In the genomic region with DNA sequence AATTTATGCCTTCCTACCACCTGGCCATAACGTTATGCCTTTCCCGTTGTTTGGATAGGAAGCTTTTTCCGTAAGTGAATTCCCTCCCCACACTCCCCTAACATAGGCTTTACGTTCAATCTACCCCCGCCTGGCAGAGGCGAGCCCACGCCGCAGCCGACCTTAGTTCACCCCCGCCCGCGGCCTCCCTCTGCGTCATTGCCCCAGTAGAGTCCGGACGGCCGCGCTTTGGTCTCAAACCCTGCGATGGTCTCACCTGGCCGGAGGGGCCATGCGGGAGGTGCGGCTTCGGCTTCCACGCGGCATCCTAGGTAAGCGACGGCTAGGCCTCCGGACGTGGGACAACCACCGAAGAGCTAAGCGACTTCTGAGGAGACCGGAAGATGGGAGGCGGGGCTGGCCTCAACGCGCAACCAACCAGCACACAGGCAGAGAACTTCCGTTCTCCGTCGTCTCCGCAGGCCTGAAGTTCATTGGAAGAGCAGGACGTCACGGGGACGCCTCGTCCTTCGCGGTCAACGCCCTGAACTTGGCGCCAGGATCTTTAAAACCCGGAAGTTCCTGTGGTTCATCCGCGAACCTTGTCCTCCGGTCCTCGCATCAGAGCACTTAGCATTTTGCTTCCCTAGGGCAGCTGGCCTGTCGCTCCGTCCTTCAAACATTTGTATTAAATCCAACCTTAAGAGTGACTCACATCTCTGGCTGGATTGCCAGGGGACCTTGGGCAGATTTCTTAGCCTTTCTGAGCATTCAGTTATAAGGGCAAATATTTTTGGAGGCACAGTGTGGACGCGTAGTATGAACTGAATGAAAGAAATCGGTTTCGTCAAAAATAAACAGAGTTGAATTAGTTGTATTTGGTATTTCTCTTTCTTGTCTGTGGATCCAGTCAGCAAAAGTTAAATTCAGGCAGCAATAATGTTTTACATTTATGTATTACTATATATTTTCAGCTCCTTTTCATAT, we compare ENCODE assay signal across 1 cellular context.
TF ChIP-seq lines count a peak whose summit lies in the region.

Gene CHCHD2 (minus strand): TSS at position 369 of the 966 bp plus-strand sequence. CDS start 63 bp downstream, at position 306.

TF ChIP-seq in HepG2, 621 proteins besides CTCF, POLR2A, EP300 and RAD21 (continued from another document and continues in another):
- TF ChIP-seq, protein P1, sequence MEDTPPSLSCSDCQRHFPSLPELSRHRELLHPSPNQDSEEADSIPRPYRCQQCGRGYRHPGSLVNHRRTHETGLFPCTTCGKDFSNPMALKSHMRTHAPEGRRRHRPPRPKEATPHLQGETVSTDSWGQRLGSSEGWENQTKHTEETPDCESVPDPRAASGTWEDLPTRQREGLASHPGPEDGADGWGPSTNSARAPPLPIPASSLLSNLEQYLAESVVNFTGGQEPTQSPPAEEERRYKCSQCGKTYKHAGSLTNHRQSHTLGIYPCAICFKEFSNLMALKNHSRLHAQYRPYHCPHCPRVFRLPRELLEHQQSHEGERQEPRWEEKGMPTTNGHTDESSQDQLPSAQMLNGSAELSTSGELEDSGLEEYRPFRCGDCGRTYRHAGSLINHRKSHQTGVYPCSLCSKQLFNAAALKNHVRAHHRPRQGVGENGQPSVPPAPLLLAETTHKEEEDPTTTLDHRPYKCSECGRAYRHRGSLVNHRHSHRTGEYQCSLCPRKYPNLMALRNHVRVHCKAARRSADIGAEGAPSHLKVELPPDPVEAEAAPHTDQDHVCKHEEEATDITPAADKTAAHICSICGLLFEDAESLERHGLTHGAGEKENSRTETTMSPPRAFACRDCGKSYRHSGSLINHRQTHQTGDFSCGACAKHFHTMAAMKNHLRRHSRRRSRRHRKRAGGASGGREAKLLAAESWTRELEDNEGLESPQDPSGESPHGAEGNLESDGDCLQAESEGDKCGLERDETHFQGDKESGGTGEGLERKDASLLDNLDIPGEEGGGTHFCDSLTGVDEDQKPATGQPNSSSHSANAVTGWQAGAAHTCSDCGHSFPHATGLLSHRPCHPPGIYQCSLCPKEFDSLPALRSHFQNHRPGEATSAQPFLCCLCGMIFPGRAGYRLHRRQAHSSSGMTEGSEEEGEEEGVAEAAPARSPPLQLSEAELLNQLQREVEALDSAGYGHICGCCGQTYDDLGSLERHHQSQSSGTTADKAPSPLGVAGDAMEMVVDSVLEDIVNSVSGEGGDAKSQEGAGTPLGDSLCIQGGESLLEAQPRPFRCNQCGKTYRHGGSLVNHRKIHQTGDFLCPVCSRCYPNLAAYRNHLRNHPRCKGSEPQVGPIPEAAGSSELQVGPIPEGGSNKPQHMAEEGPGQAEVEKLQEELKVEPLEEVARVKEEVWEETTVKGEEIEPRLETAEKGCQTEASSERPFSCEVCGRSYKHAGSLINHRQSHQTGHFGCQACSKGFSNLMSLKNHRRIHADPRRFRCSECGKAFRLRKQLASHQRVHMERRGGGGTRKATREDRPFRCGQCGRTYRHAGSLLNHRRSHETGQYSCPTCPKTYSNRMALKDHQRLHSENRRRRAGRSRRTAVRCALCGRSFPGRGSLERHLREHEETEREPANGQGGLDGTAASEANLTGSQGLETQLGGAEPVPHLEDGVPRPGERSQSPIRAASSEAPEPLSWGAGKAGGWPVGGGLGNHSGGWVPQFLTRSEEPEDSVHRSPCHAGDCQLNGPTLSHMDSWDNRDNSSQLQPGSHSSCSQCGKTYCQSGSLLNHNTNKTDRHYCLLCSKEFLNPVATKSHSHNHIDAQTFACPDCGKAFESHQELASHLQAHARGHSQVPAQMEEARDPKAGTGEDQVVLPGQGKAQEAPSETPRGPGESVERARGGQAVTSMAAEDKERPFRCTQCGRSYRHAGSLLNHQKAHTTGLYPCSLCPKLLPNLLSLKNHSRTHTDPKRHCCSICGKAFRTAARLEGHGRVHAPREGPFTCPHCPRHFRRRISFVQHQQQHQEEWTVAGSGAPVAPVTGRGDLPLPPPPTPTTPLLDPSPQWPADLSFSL (CRISPR knock-in tag; IDR thresholded peaks at IDR 0.05): no peak
- TF ChIP-seq BRD4 (CRISPR knock-in tag; IDR thresholded peaks at IDR 0.05) (peak; percentile 82; the same call in 1 of the 2 replicates), FOSL2 (CRISPR knock-in tag; IDR thresholded peaks at IDR 0.05) (peak; percentile 51; the same call in 1 of the 2 replicates), ZNF616 (CRISPR knock-in tag; IDR thresholded peaks at IDR 0.05; ENCODE audit: low read depth) (peak; percentile 66; the same call in 1 of the 2 replicates), ZNF33A (CRISPR knock-in tag; IDR thresholded peaks at IDR 0.05; ENCODE audit: borderline replicate concordance) (no peak; the same call in 1 of the 2 replicates), KLF6 (CRISPR knock-in tag; IDR thresholded peaks at IDR 0.05) (peak; percentile 54; the same call in 1 of the 2 replicates), FOXO1 (CRISPR knock-in tag; IDR thresholded peaks at IDR 0.05) (peak; percentile 60; the same call in 1 of the 2 replicates), ZNF260 (CRISPR knock-in tag; IDR thresholded peaks at IDR 0.05; ENCODE audit: borderline replicate concordance, low read depth) (no peak), ZHX1 (CRISPR knock-in tag; IDR thresholded peaks at IDR 0.05; ENCODE audit: low read depth) (no peak), ZBTB20 (CRISPR knock-in tag; IDR thresholded peaks at IDR 0.05; ENCODE audit: borderline replicate concordance, low read depth) (peak; percentile 61; the same call in 1 of the 2 replicates), SRF (IDR thresholded peaks at IDR 0.05; ENCODE audit: low read depth, low read length) (0 out of 2 replicates have a peak, but pooled peaks have one; percentile 46), ZNF629 (CRISPR knock-in tag; conservative IDR thresholded peaks at IDR 0.05) (no peak), ZKSCAN1 (IDR thresholded peaks at IDR 0.05; ENCODE audit: low read length) (no peak), TEAD3 (CRISPR knock-in tag; optimal IDR thresholded peaks at IDR 0.05; ENCODE audit: borderline replicate concordance) (peak; percentile 61), SAP130 (CRISPR knock-in tag; IDR thresholded peaks at IDR 0.05; ENCODE audit: low read depth) (peak; percentile 89), ZNF337 (CRISPR knock-in tag; IDR thresholded peaks at IDR 0.05; ENCODE audit: borderline replicate concordance, low read depth) (0 out of 2 replicates have a peak, but pooled peaks have one; percentile 48), ZNF432 (CRISPR knock-in tag; IDR thresholded peaks at IDR 0.05; ENCODE audit: borderline replicate concordance) (no peak), JUN (CRISPR knock-in tag; IDR thresholded peaks at IDR 0.05) (0 out of 2 replicates have a peak, but pooled peaks have one; percentile 16), ZNF83 (CRISPR knock-in tag; IDR thresholded peaks at IDR 0.05; ENCODE audit: borderline replicate concordance) (0 out of 2 replicates have a peak, but pooled peaks have one; percentile 46), ZFYVE20 (CRISPR knock-in tag; IDR thresholded peaks at IDR 0.05; ENCODE audit: borderline replicate concordance, low read depth) (no peak), CBFB (CRISPR knock-in tag; IDR thresholded peaks at IDR 0.05) (peak; percentile 95), ZNF615 (CRISPR knock-in tag; IDR thresholded peaks at IDR 0.05; ENCODE audit: borderline replicate concordance) (no peak; the same call in 1 of the 2 replicates)
- TF ChIP-seq, protein P2, sequence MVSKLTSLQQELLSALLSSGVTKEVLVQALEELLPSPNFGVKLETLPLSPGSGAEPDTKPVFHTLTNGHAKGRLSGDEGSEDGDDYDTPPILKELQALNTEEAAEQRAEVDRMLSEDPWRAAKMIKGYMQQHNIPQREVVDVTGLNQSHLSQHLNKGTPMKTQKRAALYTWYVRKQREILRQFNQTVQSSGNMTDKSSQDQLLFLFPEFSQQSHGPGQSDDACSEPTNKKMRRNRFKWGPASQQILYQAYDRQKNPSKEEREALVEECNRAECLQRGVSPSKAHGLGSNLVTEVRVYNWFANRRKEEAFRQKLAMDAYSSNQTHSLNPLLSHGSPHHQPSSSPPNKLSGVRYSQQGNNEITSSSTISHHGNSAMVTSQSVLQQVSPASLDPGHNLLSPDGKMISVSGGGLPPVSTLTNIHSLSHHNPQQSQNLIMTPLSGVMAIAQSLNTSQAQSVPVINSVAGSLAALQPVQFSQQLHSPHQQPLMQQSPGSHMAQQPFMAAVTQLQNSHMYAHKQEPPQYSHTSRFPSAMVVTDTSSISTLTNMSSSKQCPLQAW (CRISPR knock-in tag; IDR thresholded peaks at IDR 0.05): 0 out of 2 replicates have a peak, but pooled peaks have one; percentile 39
- TF ChIP-seq, protein P3, sequence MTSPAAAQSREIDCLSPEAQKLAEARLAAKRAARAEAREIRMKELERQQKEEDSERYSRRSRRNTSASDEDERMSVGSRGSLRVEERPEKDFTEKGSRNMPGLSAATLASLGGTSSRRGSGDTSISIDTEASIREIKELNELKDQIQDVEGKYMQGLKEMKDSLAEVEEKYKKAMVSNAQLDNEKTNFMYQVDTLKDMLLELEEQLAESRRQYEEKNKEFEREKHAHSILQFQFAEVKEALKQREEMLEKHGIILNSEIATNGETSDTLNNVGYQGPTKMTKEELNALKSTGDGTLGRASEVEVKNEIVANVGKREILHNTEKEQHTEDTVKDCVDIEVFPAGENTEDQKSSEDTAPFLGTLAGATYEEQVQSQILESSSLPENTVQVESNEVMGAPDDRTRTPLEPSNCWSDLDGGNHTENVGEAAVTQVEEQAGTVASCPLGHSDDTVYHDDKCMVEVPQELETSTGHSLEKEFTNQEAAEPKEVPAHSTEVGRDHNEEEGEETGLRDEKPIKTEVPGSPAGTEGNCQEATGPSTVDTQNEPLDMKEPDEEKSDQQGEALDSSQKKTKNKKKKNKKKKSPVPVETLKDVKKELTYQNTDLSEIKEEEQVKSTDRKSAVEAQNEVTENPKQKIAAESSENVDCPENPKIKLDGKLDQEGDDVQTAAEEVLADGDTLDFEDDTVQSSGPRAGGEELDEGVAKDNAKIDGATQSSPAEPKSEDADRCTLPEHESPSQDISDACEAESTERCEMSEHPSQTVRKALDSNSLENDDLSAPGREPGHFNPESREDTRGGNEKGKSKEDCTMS (CRISPR knock-in tag; conservative IDR thresholded peaks at IDR 0.05): no peak
- TF ChIP-seq, protein P4, sequence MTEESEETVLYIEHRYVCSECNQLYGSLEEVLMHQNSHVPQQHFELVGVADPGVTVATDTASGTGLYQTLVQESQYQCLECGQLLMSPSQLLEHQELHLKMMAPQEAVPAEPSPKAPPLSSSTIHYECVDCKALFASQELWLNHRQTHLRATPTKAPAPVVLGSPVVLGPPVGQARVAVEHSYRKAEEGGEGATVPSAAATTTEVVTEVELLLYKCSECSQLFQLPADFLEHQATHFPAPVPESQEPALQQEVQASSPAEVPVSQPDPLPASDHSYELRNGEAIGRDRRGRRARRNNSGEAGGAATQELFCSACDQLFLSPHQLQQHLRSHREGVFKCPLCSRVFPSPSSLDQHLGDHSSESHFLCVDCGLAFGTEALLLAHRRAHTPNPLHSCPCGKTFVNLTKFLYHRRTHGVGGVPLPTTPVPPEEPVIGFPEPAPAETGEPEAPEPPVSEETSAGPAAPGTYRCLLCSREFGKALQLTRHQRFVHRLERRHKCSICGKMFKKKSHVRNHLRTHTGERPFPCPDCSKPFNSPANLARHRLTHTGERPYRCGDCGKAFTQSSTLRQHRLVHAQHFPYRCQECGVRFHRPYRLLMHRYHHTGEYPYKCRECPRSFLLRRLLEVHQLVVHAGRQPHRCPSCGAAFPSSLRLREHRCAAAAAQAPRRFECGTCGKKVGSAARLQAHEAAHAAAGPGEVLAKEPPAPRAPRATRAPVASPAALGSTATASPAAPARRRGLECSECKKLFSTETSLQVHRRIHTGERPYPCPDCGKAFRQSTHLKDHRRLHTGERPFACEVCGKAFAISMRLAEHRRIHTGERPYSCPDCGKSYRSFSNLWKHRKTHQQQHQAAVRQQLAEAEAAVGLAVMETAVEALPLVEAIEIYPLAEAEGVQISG (CRISPR knock-in tag; IDR thresholded peaks at IDR 0.05): peak; percentile 90
- TF ChIP-seq, protein P5, sequence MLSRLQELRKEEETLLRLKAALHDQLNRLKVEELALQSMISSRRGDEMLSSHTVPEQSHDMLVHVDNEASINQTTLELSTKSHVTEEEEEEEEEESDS (CRISPR knock-in tag; IDR thresholded peaks at IDR 0.05; ENCODE audit: borderline replicate concordance): peak; percentile 70; the same call in 1 of the 2 replicates
- TF ChIP-seq, protein P6, sequence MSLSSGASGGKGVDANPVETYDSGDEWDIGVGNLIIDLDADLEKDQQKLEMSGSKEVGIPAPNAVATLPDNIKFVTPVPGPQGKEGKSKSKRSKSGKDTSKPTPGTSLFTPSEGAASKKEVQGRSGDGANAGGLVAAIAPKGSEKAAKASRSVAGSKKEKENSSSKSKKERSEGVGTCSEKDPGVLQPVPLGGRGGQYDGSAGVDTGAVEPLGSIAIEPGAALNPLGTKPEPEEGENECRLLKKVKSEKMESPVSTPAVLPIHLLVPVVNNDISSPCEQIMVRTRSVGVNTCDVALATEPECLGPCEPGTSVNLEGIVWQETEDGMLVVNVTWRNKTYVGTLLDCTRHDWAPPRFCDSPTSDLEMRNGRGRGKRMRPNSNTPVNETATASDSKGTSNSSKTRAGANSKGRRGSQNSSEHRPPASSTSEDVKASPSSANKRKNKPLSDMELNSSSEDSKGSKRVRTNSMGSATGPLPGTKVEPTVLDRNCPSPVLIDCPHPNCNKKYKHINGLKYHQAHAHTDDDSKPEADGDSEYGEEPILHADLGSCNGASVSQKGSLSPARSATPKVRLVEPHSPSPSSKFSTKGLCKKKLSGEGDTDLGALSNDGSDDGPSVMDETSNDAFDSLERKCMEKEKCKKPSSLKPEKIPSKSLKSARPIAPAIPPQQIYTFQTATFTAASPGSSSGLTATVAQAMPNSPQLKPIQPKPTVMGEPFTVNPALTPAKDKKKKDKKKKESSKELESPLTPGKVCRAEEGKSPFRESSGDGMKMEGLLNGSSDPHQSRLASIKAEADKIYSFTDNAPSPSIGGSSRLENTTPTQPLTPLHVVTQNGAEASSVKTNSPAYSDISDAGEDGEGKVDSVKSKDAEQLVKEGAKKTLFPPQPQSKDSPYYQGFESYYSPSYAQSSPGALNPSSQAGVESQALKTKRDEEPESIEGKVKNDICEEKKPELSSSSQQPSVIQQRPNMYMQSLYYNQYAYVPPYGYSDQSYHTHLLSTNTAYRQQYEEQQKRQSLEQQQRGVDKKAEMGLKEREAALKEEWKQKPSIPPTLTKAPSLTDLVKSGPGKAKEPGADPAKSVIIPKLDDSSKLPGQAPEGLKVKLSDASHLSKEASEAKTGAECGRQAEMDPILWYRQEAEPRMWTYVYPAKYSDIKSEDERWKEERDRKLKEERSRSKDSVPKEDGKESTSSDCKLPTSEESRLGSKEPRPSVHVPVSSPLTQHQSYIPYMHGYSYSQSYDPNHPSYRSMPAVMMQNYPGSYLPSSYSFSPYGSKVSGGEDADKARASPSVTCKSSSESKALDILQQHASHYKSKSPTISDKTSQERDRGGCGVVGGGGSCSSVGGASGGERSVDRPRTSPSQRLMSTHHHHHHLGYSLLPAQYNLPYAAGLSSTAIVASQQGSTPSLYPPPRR (CRISPR knock-in tag; IDR thresholded peaks at IDR 0.05; ENCODE audit: borderline replicate concordance): peak; percentile 51; the same call in 1 of the 2 replicates
